Comparison of ENCODE assay signal across 8 cellular contexts in genomic region chr1:226111109-226111864, GRCh38. TPM values are rescaled to one million over a fixed set of nuclear protein-coding genes. Genes with fewer than 3 reads are reported as not detected.
DNase-seq lines count a peak whose midpoint lies in the region; ATAC-seq and TF ChIP-seq lines count a peak whose summit lies in the region.

No MANE protein-coding gene starts in this region.

- H3K36me3 Mint-ChIP-seq in activated CD4-positive, alpha-beta T cell treated with anti-CD3 and anti-CD28 coated beads, Interleukin-2, amount 10 ng/mL, durations not matched to agents 7 days and 5 days (ENCODE audit: low read depth), result no peaks in the 10 kb centered on the region
- H3K36me3 Mint-ChIP-seq in activated naive CD4-positive, alpha-beta T cell treated with anti-CD3 and anti-CD28 coated beads, Interleukin-2, amount 50 U/mL, for 72 hours, result no peaks in the 10 kb centered on the region

- H3K4me3 Mint-ChIP-seq in activated CD4-positive, alpha-beta T cell treated with anti-CD3 and anti-CD28 coated beads, Interleukin-2, amount 10 ng/mL, durations not matched to agents 7 days and 5 days, result peak overlapping the region; percentile 57

- DNase-seq in activated CD4-positive, alpha-beta T cell treated with anti-CD3 and anti-CD28 coated beads, Interleukin-2, amount 10 ng/mL, durations not matched to agents 7 days and 5 days, result no peak
- DNase-seq in activated CD4-positive, alpha-beta T cell treated with anti-CD3 and anti-CD28 coated beads, Interleukin-2, amount 50 U/mL, for 4 hours, result no peak
- DNase-seq in activated naive CD4-positive, alpha-beta T cell treated with anti-CD3 and anti-CD28 coated beads, Interleukin-2, amount 50 U/mL, for 72 hours (ENCODE audit: low spot score in 2 of 2), result no peak
- DNase-seq in inferior parietal cortex (ENCODE audit: extremely low spot score) (peak; percentile 63), tibial artery (no peak), DMS 273 (lab: John Stamatoyannopoulos, UW; ENCODE audit: unreplicated experiment) (no peak)
- DNase-seq in stimulated activated CD4-positive, alpha-beta T cell treated with anti-CD3 and anti-CD28 coated beads, Interleukin-2, amount 100 ng/mL, for 48 hours, result no peak

- no peaks in the 10 kb centered on the region for H3K27me3 ChIP-seq in tibial artery

- peaks cover 0 to 30% (median 25%) of the 10 kb centered on the region in 4 donors for H3K4me1 ChIP-seq in tibial artery

- H3K4me3 ChIP-seq in tibial artery, result peak overlapping the region; percentile 66 to 98

- intact Hi-C loops in tibial artery (cut with DNase I; ENCODE audit: low total_unique reads), result loop anchor here (2.0 kb wide), 1 partner anchor 48 kb away; the partner anchor contains the start of gene H3-3A

- H3K36me3 ChIP-seq in tibial artery, result no peaks in the 10 kb centered on the region

- H3K9me3 Mint-ChIP-seq in activated CD4-positive, alpha-beta T cell treated with anti-CD3 and anti-CD28 coated beads, Interleukin-2, amount 10 ng/mL, durations not matched to agents 7 days and 5 days, result no peaks in the 10 kb centered on the region
- H3K9me3 Mint-ChIP-seq in activated naive CD4-positive, alpha-beta T cell treated with anti-CD3 and anti-CD28 coated beads, Interleukin-2, amount 50 U/mL, for 72 hours, result no peaks in the 10 kb centered on the region

- CTCF ChIA-PET in activated CD4-positive, alpha-beta T cell treated with anti-CD3 and anti-CD28 coated beads, Interleukin-2, amount 10 ng/mL, durations not matched to agents 7 days and 5 days (lab: Charles Lee), result interaction anchor here (0.6 to 2.3 kb wide), 9 partner anchors 8 to 296 kb away, joined by 3 to 10 read pairs (median 4); partner anchors contain the start of genes H3-3A and PARP1

- POLR2A ChIA-PET in activated CD4-positive, alpha-beta T cell treated with anti-CD3 and anti-CD28 coated beads, Interleukin-2, amount 10 ng/mL, durations not matched to agents 7 days and 5 days (lab: Charles Lee), result no interaction called here

- H3K27ac Mint-ChIP-seq in activated CD4-positive, alpha-beta T cell treated with anti-CD3 and anti-CD28 coated beads, Interleukin-2, amount 10 ng/mL, durations not matched to agents 7 days and 5 days, result peak overlapping the region; percentile 72
- H3K27ac Mint-ChIP-seq in activated naive CD4-positive, alpha-beta T cell treated with anti-CD3 and anti-CD28 coated beads, Interleukin-2, amount 50 U/mL, for 72 hours, result peak overlapping the region; percentile 36 to 61

- peaks cover 7% of the 10 kb centered on the region for H3K27me3 Mint-ChIP-seq in activated CD4-positive, alpha-beta T cell treated with anti-CD3 and anti-CD28 coated beads, Interleukin-2, amount 10 ng/mL, durations not matched to agents 7 days and 5 days

- no peaks in the 10 kb centered on the region for H3K9me3 ChIP-seq in tibial artery

- TF ChIP-seq CTCF in tibial artery (IDR thresholded peaks at IDR 0.05), result no peak

- peak overlapping the region; percentile 97 to 99 for H3K27ac ChIP-seq in tibial artery

- H3K4me1 Mint-ChIP-seq in activated CD4-positive, alpha-beta T cell treated with anti-CD3 and anti-CD28 coated beads, Interleukin-2, amount 10 ng/mL, durations not matched to agents 7 days and 5 days, result peaks cover 20% of the 10 kb centered on the region

- ATAC-seq in activated naive CD4-positive, alpha-beta T cell treated with anti-CD3 and anti-CD28 coated beads, Interleukin-2, amount 50 U/mL, for 72 hours, result no peak
- no peak for ATAC-seq in HG03025 (IDR thresholded peaks at IDR 0.05; ENCODE audit: low FRiP score, unreplicated experiment)

RNA-seq across cellular contexts. Expression of gene H3-3A, which starts 48.8 kb away (rescaled TPM):
- 100 to 1,000 TPM; 651 to 657 TPM for total RNA-seq in activated CD4-positive, alpha-beta T cell treated with anti-CD3 and anti-CD28 coated beads, Interleukin-2, amount 10 ng/mL, durations not matched to agents 7 days and 5 days
- 100 to 1,000 TPM; 292 to 444 TPM for total RNA-seq in activated naive CD4-positive, alpha-beta T cell treated with anti-CD3 and anti-CD28 coated beads, Interleukin-2, amount 50 U/mL, for 72 hours
